ENCODE assay signal across 12 cellular contexts in the genomic region with DNA sequence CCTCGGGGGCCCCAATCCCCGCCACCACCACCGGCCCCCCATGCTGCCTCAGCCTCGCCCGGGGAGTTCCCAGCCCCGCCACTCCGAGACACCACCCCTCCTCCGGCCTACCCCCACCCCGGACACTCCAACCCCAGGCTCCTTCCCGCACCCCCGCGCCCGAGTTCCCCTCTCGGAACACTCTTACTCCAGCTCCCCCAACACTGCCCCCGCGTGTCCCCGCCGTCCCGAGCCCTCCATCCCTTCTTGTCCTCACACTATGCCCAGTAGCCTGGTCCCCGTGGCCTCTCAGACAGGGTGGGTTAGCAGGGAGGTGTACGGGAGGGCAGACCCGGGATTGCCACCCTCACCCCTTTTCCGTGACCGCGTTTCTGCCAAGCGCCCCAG.
DNase-seq lines count a peak whose midpoint lies in the region; ATAC-seq and TF ChIP-seq lines count a peak whose summit lies in the region.
"Had no signal": no experiment of that assay in that cellular context is flagged by ENCODE, and none has a peak within 500 bp of the region (broad histone marks: within the 10 kb centered on the region; RNA-seq: fewer than 3 reads in every experiment).

No MANE protein-coding gene starts in this region.

- H3K4me2 ChIP-seq in BLaER1 treated with 17β-estradiol and CSF1 and Interleukin-3, amounts not matched to agents 10 nM and 100 nM, result peak overlapping the region in 10 of 11 experiments; percentile 37 to 83 (median 50); a peak in 15 of 22 replicates

- no peak for TF ChIP-seq POLR2A in prostate gland (IDR thresholded peaks at IDR 0.05)

- POLR2A ChIA-PET in activated CD4-positive, alpha-beta memory T cell treated with anti-CD3 and anti-CD28 coated beads for 36 hours (lab: Charles Lee), result interaction anchor here (0.8 to 1.2 kb wide), 2 partner anchors 11 to 33 kb away, joined by 3 read pairs; no protein-coding TSS in a partner anchor

- peaks cover 0 to 6% (median 0%) of the 10 kb centered on the region in 11 experiments; a peak in 3 of 22 replicates for H4K20me1 ChIP-seq in BLaER1 treated with 17β-estradiol and CSF1 and Interleukin-3, amounts not matched to agents 10 nM and 100 nM

- H3K9me3 ChIP-seq in BLaER1 treated with 17β-estradiol and CSF1 and Interleukin-3, amounts not matched to agents 10 nM and 100 nM (replicated peaks in 1 of 11), result 0 out of 22 replicates have a peak, but pooled peaks cover 0 to 4% (median 0%) of the 10 kb centered on the region in 11 experiments
- H3K9me3 ChIP-seq in HUES64 (ENCODE audit: insufficient read depth, low read depth, low read length) (no peaks in the 10 kb centered on the region), endodermal cell (ENCODE audit: control insufficient read depth, low read length) (no peaks in the 10 kb centered on the region), prostate gland (no peaks in the 10 kb centered on the region)

- H3K9ac ChIP-seq in BLaER1 treated with 17β-estradiol and CSF1 and Interleukin-3, amounts not matched to agents 10 nM and 100 nM, result 0 out of 22 replicates have a peak overlapping the region, but pooled peaks of 1 of the 11 experiments have one; percentile 31
- peak overlapping the region; percentile 66 for H3K9ac ChIP-seq in HUES64 (ENCODE audit: low read depth, low read length)
- no peak overlapping the region for H3K9ac ChIP-seq in endodermal cell (ENCODE audit: extremely low read depth, low read length, poor library complexity, severe bottlenecking)

- intact Hi-C loops in prostate gland (cut with DNase I), result no loop called here
- intact Hi-C loops in activated CD4-positive, alpha-beta memory T cell treated with anti-CD3 and anti-CD28 coated beads for 36 hours (cut with micrococcal nuclease), result no loop called here

- H3K4me1 Mint-ChIP-seq in endodermal cell, result peaks cover 43% of the 10 kb centered on the region
- peaks cover 15% of the 10 kb centered on the region for H3K4me1 Mint-ChIP-seq in activated CD4-positive, alpha-beta memory T cell treated with anti-CD3 and anti-CD28 coated beads for 36 hours (ENCODE audit: low read depth)

- peak overlapping the region in 6 of 10 experiments; percentile 32 to 64 (median 49); a peak in 7 of 20 replicates for H3K4me3 ChIP-seq in BLaER1 treated with 17β-estradiol and CSF1 and Interleukin-3, amounts not matched to agents 10 nM and 100 nM
- H3K4me3 ChIP-seq in HUES64 (ENCODE audit: low read length) (peak overlapping the region; percentile 36), endodermal cell (ENCODE audit: low read length) (no peak overlapping the region), prostate gland (peak overlapping the region; percentile 25 to 32)

- peaks cover 18 to 52% (median 47%) of the 10 kb centered on the region in 10 experiments for H3K4me1 ChIP-seq in BLaER1 treated with 17β-estradiol and CSF1 and Interleukin-3, amounts not matched to agents 10 nM and 100 nM
- H3K4me1 ChIP-seq in HUES64 (ENCODE audit: insufficient read depth, low read length), result peaks cover 27% of the 10 kb centered on the region
- H3K4me1 ChIP-seq in endodermal cell (ENCODE audit: control insufficient read depth, insufficient read depth, low read length), result peaks cover 3% of the 10 kb centered on the region
- no peaks in the 10 kb centered on the region for H3K4me1 ChIP-seq in prostate gland (replicated peaks)

- peak overlapping the region; percentile 49 for H3K4me3 Mint-ChIP-seq in endodermal cell
- no peak overlapping the region for H3K4me3 Mint-ChIP-seq in activated CD4-positive, alpha-beta memory T cell treated with anti-CD3 and anti-CD28 coated beads for 36 hours

- CTCF ChIA-PET in activated CD4-positive, alpha-beta memory T cell treated with anti-CD3 and anti-CD28 coated beads for 36 hours (lab: Charles Lee), result interaction anchor here (1.6 kb wide), 1 partner anchor 91 kb away, joined by 3 read pairs; no protein-coding TSS in a partner anchor

- H3K36me3 ChIP-seq in BLaER1 treated with 17β-estradiol and CSF1 and Interleukin-3, amounts not matched to agents 10 nM and 100 nM, result no peaks in the 10 kb centered on the region
- no peaks in the 10 kb centered on the region for H3K36me3 ChIP-seq in HUES64 (ENCODE audit: insufficient read depth, low read length)
- no peaks in the 10 kb centered on the region for H3K36me3 ChIP-seq in endodermal cell (ENCODE audit: control insufficient read depth, insufficient read depth, low read length)
- no peaks in the 10 kb centered on the region for H3K36me3 ChIP-seq in prostate gland

- WGBS in HUES64, result 5% methylated on average over 26 of the region's 26 CpGs
- 26% methylated on average over 13 of the region's 26 CpGs; no CpG with 5 or more reads in 1 of the 2 experiments for WGBS in endodermal cell (ENCODE audit: insufficient coverage in 1 of 2, insufficient read length in 1 of 2), 2 experiments
- 75% methylated on average over 8 of the region's 26 CpGs for WGBS in prostate gland

- DNase-seq in endodermal cell, result peak; percentile 72
- no peak for DNase-seq in prostate gland (ENCODE audit: low spot score)
- DNase-seq in activated CD4-positive, alpha-beta memory T cell treated with anti-CD3 and anti-CD28 coated beads for 36 hours, result no peak
- DNase-seq in caudate nucleus (lab: John Stamatoyannopoulos, UW), result no peak
- DNase-seq: activated CD4-positive, CD25-positive, alpha-beta regulatory T cell treated with anti-CD3 and anti-CD28 coated beads, Interleukin-2, amount 50 U/mL, for 72 hours; Kasumi-1 had no signal

- peaks cover 48 to 81% (median 70%) of the 10 kb centered on the region in 11 experiments for H3K27me3 ChIP-seq in BLaER1 treated with 17β-estradiol and CSF1 and Interleukin-3, amounts not matched to agents 10 nM and 100 nM
- H3K27me3 ChIP-seq in HUES64 (ENCODE audit: insufficient read depth, low read length), result no peaks in the 10 kb centered on the region; the same call in 1 of the 2 replicates
- H3K27me3 ChIP-seq in endodermal cell (ENCODE audit: control insufficient read depth, insufficient read depth, low read length, poor library complexity, severe bottlenecking), result peaks cover 46% of the 10 kb centered on the region
- H3K27me3 ChIP-seq in prostate gland (replicated peaks; ENCODE audit: insufficient read depth), result no peaks in the 10 kb centered on the region

- ATAC-seq in GM21825 (IDR thresholded peaks at IDR 0.05; ENCODE audit: unreplicated experiment) (no peak), GM21576 (IDR thresholded peaks at IDR 0.05; ENCODE audit: unreplicated experiment) (no peak)
- ATAC-seq: left colon had no signal

- no peaks in the 10 kb centered on the region for H3K36me3 Mint-ChIP-seq in endodermal cell (ENCODE audit: low read depth)
- no peaks in the 10 kb centered on the region for H3K36me3 Mint-ChIP-seq in activated CD4-positive, alpha-beta memory T cell treated with anti-CD3 and anti-CD28 coated beads for 36 hours
- H3K36me3 Mint-ChIP-seq: activated naive CD8-positive, alpha-beta T cell had no signal

- H3K9me3 Mint-ChIP-seq in endodermal cell, result peaks cover 6% of the 10 kb centered on the region
- no peaks in the 10 kb centered on the region for H3K9me3 Mint-ChIP-seq in activated CD4-positive, alpha-beta memory T cell treated with anti-CD3 and anti-CD28 coated beads for 36 hours

- no peak overlapping the region for H3K27ac Mint-ChIP-seq in endodermal cell
- no peak overlapping the region for H3K27ac Mint-ChIP-seq in activated CD4-positive, alpha-beta memory T cell treated with anti-CD3 and anti-CD28 coated beads for 36 hours
- H3K27ac Mint-ChIP-seq: activated naive CD8-positive, alpha-beta T cell had no signal

- H3K27me3 Mint-ChIP-seq in endodermal cell (ENCODE audit: insufficient read depth), result peaks cover 83% of the 10 kb centered on the region
- H3K27me3 Mint-ChIP-seq in activated CD4-positive, alpha-beta memory T cell treated with anti-CD3 and anti-CD28 coated beads for 36 hours, result no peaks in the 10 kb centered on the region
- H3K27me3 Mint-ChIP-seq: activated naive CD8-positive, alpha-beta T cell had no signal

- no peak overlapping the region for H3K27ac ChIP-seq in BLaER1 treated with 17β-estradiol and CSF1 and Interleukin-3, amounts not matched to agents 10 nM and 100 nM
- H3K27ac ChIP-seq in HUES64 (ENCODE audit: low read depth, low read length) (peak overlapping the region; percentile 65; the same call in 1 of the 2 replicates), endodermal cell (ENCODE audit: low read depth, low read length) (no peak overlapping the region), prostate gland (no peak overlapping the region), caudate nucleus (ENCODE audit: low read depth, low read length) (no peak overlapping the region)

- TF ChIP-seq CTCF in endodermal cell (conservative IDR thresholded peaks at IDR 0.05), result no peak
- no peak for TF ChIP-seq CTCF in prostate gland (IDR thresholded peaks at IDR 0.05)
